ENCODE assay signal across 20 cellular contexts in genomic region chr2:113077921-113078320, GRCh38. TPM values are rescaled to one million over a fixed set of nuclear protein-coding genes. Genes with fewer than 3 reads are reported as not detected.
A peak's percentile ranks its signal among the peaks of the same experiment; 100 is the strongest.
DNase-seq lines count a peak whose midpoint lies in the region; ATAC-seq and TF ChIP-seq lines count a peak whose summit lies in the region.
"Had no signal": no experiment of that assay in that cellular context is flagged by ENCODE, and none has a peak within 500 bp of the region (broad histone marks: within the 10 kb centered on the region; RNA-seq: fewer than 3 reads in every experiment).

No MANE protein-coding gene starts in this region.

- DNase-seq in HT1080 (ENCODE audit: low read depth) = peak; percentile 83
- peak; percentile 96 for DNase-seq in mammary epithelial cell
- DNase-seq in mesenchymal stem cell = no peak
- DNase-seq in activated CD8-positive, alpha-beta memory T cell treated with anti-CD3 and anti-CD28 coated beads for 24 hours = no peak
- no peak for DNase-seq in activated T-helper 2 cell treated with anti-CD3 and anti-CD28 coated beads, Interferon-gamma antibody, Interleukin-2, Interleukin-4, amounts not matched to agents 10 μg/mL and 5 μg/mL and 100 μg/mL, durations not matched to agents 14 hours and 24 hours and 36 hours (ENCODE audit: low spot score)
- DNase-seq: activated CD4-positive, CD25-positive, alpha-beta regulatory T cell treated with anti-CD3 and anti-CD28 coated beads, Interleukin-2, amount 50 U/mL, for 72 hours; caudate nucleus; CD4-positive, alpha-beta T cell; endodermal cell; GF-D8; glutamatergic neuron; NCI-H1105 treated with DMSO at 0.1 percent for 48 hours; SW 1271 had no signal

- H3K9me3 ChIP-seq in mammary epithelial cell (replicated peaks; ENCODE audit: insufficient read depth, low read length) (no peaks in the 10 kb centered on the region), mesenchymal stem cell (ENCODE audit: control insufficient read depth, low read length) (no peaks in the 10 kb centered on the region)

- no peak overlapping the region for H2BK5ac ChIP-seq in mesenchymal stem cell (ENCODE audit: low read depth, low read length, poor library complexity, severe bottlenecking)

- dilution Hi-C loops in mammary epithelial cell (cut with HindIII; ENCODE audit: low sequenced_read_pairs) = no loop called here

- H3K36me3 ChIP-seq in mammary epithelial cell (ENCODE audit: insufficient read depth, low read length) (no peaks in the 10 kb centered on the region), mesenchymal stem cell (ENCODE audit: control insufficient read depth in 1 of 2, insufficient read depth in 2 of 2, low read depth in 1 of 2, low read length in 2 of 2) (no peaks in the 10 kb centered on the region)

- H2AK5ac ChIP-seq in mesenchymal stem cell (ENCODE audit: low read length, severe bottlenecking) = no peak overlapping the region

- H3K18ac ChIP-seq in mesenchymal stem cell (ENCODE audit: low read depth in 1 of 2, low read length in 2 of 2) = no peak overlapping the region

- no peak overlapping the region for H2BK120ac ChIP-seq in mesenchymal stem cell (ENCODE audit: low read depth, low read length)

- peaks cover 11% of the 10 kb centered on the region for H3K27me3 Mint-ChIP-seq in activated T-helper 2 cell treated with anti-CD3 and anti-CD28 coated beads, Interferon-gamma antibody, Interleukin-2, Interleukin-4, amounts not matched to agents 10 μg/mL and 5 μg/mL and 100 μg/mL, durations not matched to agents 14 hours and 24 hours and 36 hours (ENCODE audit: low read depth)
- H3K27me3 Mint-ChIP-seq: activated naive CD8-positive, alpha-beta T cell; CD4-positive, alpha-beta T cell had no signal

- no peak overlapping the region for H3K14ac ChIP-seq in mesenchymal stem cell (ENCODE audit: low read length in 2 of 2)

- no peak overlapping the region for H3K4me3 Mint-ChIP-seq in activated T-helper 2 cell treated with anti-CD3 and anti-CD28 coated beads, Interferon-gamma antibody, Interleukin-2, Interleukin-4, amounts not matched to agents 10 μg/mL and 5 μg/mL and 100 μg/mL, durations not matched to agents 14 hours and 24 hours and 36 hours (ENCODE audit: low read depth)
- H3K4me3 Mint-ChIP-seq: activated naive CD8-positive, alpha-beta T cell; CD4-positive, alpha-beta T cell; endodermal cell; IgD-negative memory B cell had no signal

- H2AFZ ChIP-seq in mammary epithelial cell (ENCODE audit: low read depth, low read length) = peak overlapping the region; percentile 29
- no peak overlapping the region for H2AFZ ChIP-seq in mesenchymal stem cell (ENCODE audit: low read depth, low read length)

- H3K4me3 ChIP-seq in mammary epithelial cell (replicated peaks in 1 of 3; ENCODE audit: insufficient read depth in 1 of 3, low read depth in 2 of 3, low read length in 3 of 3) (no peak overlapping the region), mesenchymal stem cell (ENCODE audit: insufficient read depth in 1 of 2, low read depth in 1 of 2, low read length in 2 of 2) (no peak overlapping the region)

- H4K8ac ChIP-seq in mesenchymal stem cell (ENCODE audit: low read length) = no peak overlapping the region

- intact Hi-C loops in mammary epithelial cell (cut with micrococcal nuclease) = loop anchor here (1.0 to 5.0 kb wide), 2 partner anchors 36 to 106 kb away; no protein-coding TSS in a partner anchor
- intact Hi-C loops in activated T-helper 2 cell treated with anti-CD3 and anti-CD28 coated beads, Interferon-gamma antibody, Interleukin-2, Interleukin-4, amounts not matched to agents 10 μg/mL and 5 μg/mL and 100 μg/mL, durations not matched to agents 14 hours and 24 hours and 36 hours (cut with micrococcal nuclease) = no loop called here

- H3K4me1 ChIP-seq in mammary epithelial cell (ENCODE audit: insufficient read depth, low read length) (peaks cover 54% of the 10 kb centered on the region), mesenchymal stem cell (ENCODE audit: control insufficient read depth, insufficient read depth, low read depth, low read length) (peaks cover 2% of the 10 kb centered on the region)

- peak overlapping the region; percentile 98 for H3K27ac ChIP-seq in mammary epithelial cell (ENCODE audit: insufficient read depth, low read depth, low read length)
- H3K27ac ChIP-seq in mesenchymal stem cell (ENCODE audit: low read length, poor library complexity, severe bottlenecking) = no peak overlapping the region

- H3K9ac ChIP-seq in mammary epithelial cell (ENCODE audit: insufficient read depth, low read length) = peak overlapping the region; percentile 69
- peak overlapping the region; percentile 42 for H3K9ac ChIP-seq in mesenchymal stem cell (ENCODE audit: low read length)

- peaks cover 6% of the 10 kb centered on the region for H3K4me1 Mint-ChIP-seq in activated T-helper 2 cell treated with anti-CD3 and anti-CD28 coated beads, Interferon-gamma antibody, Interleukin-2, Interleukin-4, amounts not matched to agents 10 μg/mL and 5 μg/mL and 100 μg/mL, durations not matched to agents 14 hours and 24 hours and 36 hours (ENCODE audit: low read depth)
- H3K4me1 Mint-ChIP-seq: endodermal cell, IgD-negative memory B cell had no signal

- H2BK12ac ChIP-seq in mesenchymal stem cell (ENCODE audit: low read length in 2 of 2) = no peak overlapping the region

- H3K27me3 ChIP-seq in mammary epithelial cell (ENCODE audit: insufficient read depth, low read length) (no peaks in the 10 kb centered on the region), mesenchymal stem cell (ENCODE audit: control insufficient read depth in 1 of 2, insufficient read depth in 1 of 2, low read length in 2 of 2) (peaks cover 31 to 70% of the 10 kb centered on the region in 2 experiments)

- no peaks in the 10 kb centered on the region for H3K36me3 Mint-ChIP-seq in activated T-helper 2 cell treated with anti-CD3 and anti-CD28 coated beads, Interferon-gamma antibody, Interleukin-2, Interleukin-4, amounts not matched to agents 10 μg/mL and 5 μg/mL and 100 μg/mL, durations not matched to agents 14 hours and 24 hours and 36 hours (ENCODE audit: low read depth)
- H3K36me3 Mint-ChIP-seq: activated naive CD8-positive, alpha-beta T cell; IgD-negative memory B cell had no signal

- in situ Hi-C loops in mammary epithelial cell (cut with MboI; ENCODE audit: low sequenced_read_pairs in 2 of 2) = no loop called here

- no peak overlapping the region for H3K27ac Mint-ChIP-seq in activated T-helper 2 cell treated with anti-CD3 and anti-CD28 coated beads, Interferon-gamma antibody, Interleukin-2, Interleukin-4, amounts not matched to agents 10 μg/mL and 5 μg/mL and 100 μg/mL, durations not matched to agents 14 hours and 24 hours and 36 hours
- H3K27ac Mint-ChIP-seq: activated naive CD8-positive, alpha-beta T cell; CD4-positive, alpha-beta T cell; endodermal cell; IgD-negative memory B cell; progenitor cell of endocrine pancreas had no signal

- no TSS peak for BruUV-seq in mammary epithelial cell (replicated peaks; lab: Mats Ljungman, UMichigan)

- H3K4me2 ChIP-seq in mammary epithelial cell (ENCODE audit: insufficient read depth, low read depth, low read length) (peak overlapping the region; percentile 38), mesenchymal stem cell (ENCODE audit: low read length, poor library complexity, severe bottlenecking) (no peak overlapping the region)

- no peak overlapping the region for H2BK15ac ChIP-seq in mesenchymal stem cell (ENCODE audit: low read depth, poor library complexity, severe bottlenecking)

- no peak overlapping the region for H3K4ac ChIP-seq in mesenchymal stem cell (ENCODE audit: low read depth in 1 of 2, low read length in 2 of 2)

- TF ChIP-seq CTCF in mammary epithelial cell (conservative IDR thresholded peaks at IDR 0.05 in 1 of 2, IDR thresholded peaks at IDR 0.05 in 1 of 2; ENCODE audit: extremely low read depth in 1 of 2, insufficient read depth in 1 of 2, low read depth in 1 of 2, low read length in 2 of 2) = no peak

- H3K79me2 ChIP-seq in mammary epithelial cell (ENCODE audit: insufficient read depth, low read length) = no peaks in the 10 kb centered on the region

- CTCF ChIA-PET in mammary epithelial cell (lab: Charles Lee; ENCODE audit: low non-redundant PET) = interaction anchor here (0.6 to 0.9 kb wide), 2 partner anchors 117 to 121 kb away, joined by 7 to 8 read pairs; no protein-coding TSS in a partner anchor

- H4K20me1 ChIP-seq in mammary epithelial cell (ENCODE audit: insufficient read depth, low read length) = no peaks in the 10 kb centered on the region

- no CpG with 5 or more reads among the region's 1 CpG for WGBS in mammary epithelial cell (ENCODE audit: low coverage, missing lambda C conversion rate)
- WGBS in mesenchymal stem cell = 39% methylated on average over 1 of the region's 1 CpG

- no peaks in the 10 kb centered on the region for H3K9me3 Mint-ChIP-seq in activated T-helper 2 cell treated with anti-CD3 and anti-CD28 coated beads, Interferon-gamma antibody, Interleukin-2, Interleukin-4, amounts not matched to agents 10 μg/mL and 5 μg/mL and 100 μg/mL, durations not matched to agents 14 hours and 24 hours and 36 hours
- H3K9me3 Mint-ChIP-seq: CD4-positive, alpha-beta T cell; endodermal cell had no signal

- ATAC-seq in GM19328 (IDR thresholded peaks at IDR 0.05; ENCODE audit: unreplicated experiment) (no peak), HG02642 (IDR thresholded peaks at IDR 0.05; ENCODE audit: poor library complexity, unreplicated experiment) (no peak)

- H3K23ac ChIP-seq in mesenchymal stem cell (ENCODE audit: low read length in 2 of 2) = no peak overlapping the region

- no peak overlapping the region for H4K91ac ChIP-seq in mesenchymal stem cell (ENCODE audit: low read length)

- no peaks in the 10 kb centered on the region for H3K79me1 ChIP-seq in mesenchymal stem cell (replicated peaks; ENCODE audit: low read length, poor library complexity, severe bottlenecking)

RNA-seq across cellular contexts. Expression of gene IL1F10, which starts 10.2 kb away (rescaled TPM):
- total RNA-seq in HT1080 (2014; rRNA removed; shearing (Covaris generic)) = not detected in 2 replicates
- not detected in 2 replicates for polyA plus RNA-seq in HT1080 (2015; cell fraction: cytosol; rRNA removed)
- not detected in 2 replicates for polyA plus RNA-seq in HT1080 (2015; cell fraction: nucleus; rRNA removed)
- not detected for total RNA-seq in mammary epithelial cell
- 0.09 TPM for polyA plus RNA-seq in mammary epithelial cell
- polyA minus RNA-seq in mammary epithelial cell = not detected
- polyA plus RNA-seq in mesenchymal stem cell (2013, experiment 1 of 2) = not detected
- polyA plus RNA-seq in mesenchymal stem cell (2013, experiment 2 of 2) = not detected
- not detected in 2 replicates for total RNA-seq in activated T-helper 2 cell treated with anti-CD3 and anti-CD28 coated beads, Interferon-gamma antibody, Interleukin-2, Interleukin-4, amounts not matched to agents 10 μg/mL and 5 μg/mL and 100 μg/mL, durations not matched to agents 14 hours and 24 hours and 36 hours
- total RNA-seq: CD4-positive, alpha-beta T cell; endodermal cell; OCI-LY7; progenitor cell of endocrine pancreas; temporal lobe had no signal
- polyA plus RNA-seq: IgD-negative memory B cell had no signal

RNA-seq across cellular contexts. Expression of gene IL36RN, which starts 18.9 kb away (rescaled TPM):
- total RNA-seq in HT1080 (2014; rRNA removed; shearing (Covaris generic)) = not detected in 2 replicates
- not detected in 2 replicates for polyA plus RNA-seq in HT1080 (2015; cell fraction: cytosol; rRNA removed)
- not detected in 2 replicates for polyA plus RNA-seq in HT1080 (2015; cell fraction: nucleus; rRNA removed)
- total RNA-seq in mammary epithelial cell = 1 to 10 TPM in 1 of 2 donors, under 1 TPM in 1; 0.67 to 1.3 TPM
- polyA plus RNA-seq in mammary epithelial cell = 0.46 TPM
- not detected for polyA minus RNA-seq in mammary epithelial cell
- polyA plus RNA-seq in mesenchymal stem cell (2013, experiment 1 of 2) = not detected
- not detected for polyA plus RNA-seq in mesenchymal stem cell (2013, experiment 2 of 2)
- not detected in 2 replicates for total RNA-seq in activated T-helper 2 cell treated with anti-CD3 and anti-CD28 coated beads, Interferon-gamma antibody, Interleukin-2, Interleukin-4, amounts not matched to agents 10 μg/mL and 5 μg/mL and 100 μg/mL, durations not matched to agents 14 hours and 24 hours and 36 hours
- total RNA-seq: CD4-positive, alpha-beta T cell; endodermal cell; OCI-LY7; progenitor cell of endocrine pancreas; temporal lobe had no signal
- polyA plus RNA-seq: IgD-negative memory B cell had no signal

RNA-seq across cellular contexts. Expression of gene IL36B, which starts 25.3 kb away (rescaled TPM):
- not detected in 2 replicates for total RNA-seq in HT1080 (2014; rRNA removed; shearing (Covaris generic))
- 0.20 TPM in 1 of 2 replicates, not detected in the other for polyA plus RNA-seq in HT1080 (2015; cell fraction: cytosol; rRNA removed)
- not detected in 2 replicates for polyA plus RNA-seq in HT1080 (2015; cell fraction: nucleus; rRNA removed)
- total RNA-seq in mammary epithelial cell = not detected
- 0.07 TPM for polyA plus RNA-seq in mammary epithelial cell
- not detected for polyA minus RNA-seq in mammary epithelial cell
- not detected for polyA plus RNA-seq in mesenchymal stem cell (2013, experiment 1 of 2)
- polyA plus RNA-seq in mesenchymal stem cell (2013, experiment 2 of 2) = not detected
- not detected in 2 replicates for total RNA-seq in activated T-helper 2 cell treated with anti-CD3 and anti-CD28 coated beads, Interferon-gamma antibody, Interleukin-2, Interleukin-4, amounts not matched to agents 10 μg/mL and 5 μg/mL and 100 μg/mL, durations not matched to agents 14 hours and 24 hours and 36 hours
- total RNA-seq: CD4-positive, alpha-beta T cell; endodermal cell; OCI-LY7; progenitor cell of endocrine pancreas; temporal lobe had no signal
- polyA plus RNA-seq: IgD-negative memory B cell had no signal

RNA-seq across cellular contexts. Expression of gene IL1RN, which starts 49.5 kb away (rescaled TPM):
- 0.10 TPM in 1 of 2 replicates, not detected in the other for total RNA-seq in HT1080 (2014; rRNA removed; shearing (Covaris generic))
- not detected in 2 replicates for polyA plus RNA-seq in HT1080 (2015; cell fraction: cytosol; rRNA removed)
- not detected in 2 replicates for polyA plus RNA-seq in HT1080 (2015; cell fraction: nucleus; rRNA removed)
- 10 to 100 TPM in 1 of 2 donors, 1 to 10 TPM in 1; 1.0 to 18.0 TPM for total RNA-seq in mammary epithelial cell
- polyA plus RNA-seq in mammary epithelial cell = 38.0 TPM
- 21.7 TPM for polyA minus RNA-seq in mammary epithelial cell
- not detected for polyA plus RNA-seq in mesenchymal stem cell (2013, experiment 1 of 2)
- polyA plus RNA-seq in mesenchymal stem cell (2013, experiment 2 of 2) = not detected
- total RNA-seq in activated T-helper 2 cell treated with anti-CD3 and anti-CD28 coated beads, Interferon-gamma antibody, Interleukin-2, Interleukin-4, amounts not matched to agents 10 μg/mL and 5 μg/mL and 100 μg/mL, durations not matched to agents 14 hours and 24 hours and 36 hours = 13.2 and 15.9 TPM in 2 replicates
- total RNA-seq: endodermal cell, OCI-LY7, progenitor cell of endocrine pancreas, temporal lobe had no signal
- polyA plus RNA-seq: IgD-negative memory B cell had no signal

Comparison
In these comparisons a context has a peak if more than half of its experiments do, and no peak if none do; other contexts are left out.
1. DNase-seq: peak in HT1080 (single experiment) and mammary epithelial cell (single experiment); none in mesenchymal stem cell (single experiment), activated CD8-positive, alpha-beta memory T cell treated with anti-CD3 and anti-CD28 coated beads for 24 hours (single experiment) and activated T-helper 2 cell treated with anti-CD3 and anti-CD28 coated beads, Interferon-gamma antibody, Interleukin-2, Interleukin-4, amounts not matched to agents 10 μg/mL and 5 μg/mL and 100 μg/mL, durations not matched to agents 14 hours and 24 hours and 36 hours (single experiment).